In the genomic region with DNA sequence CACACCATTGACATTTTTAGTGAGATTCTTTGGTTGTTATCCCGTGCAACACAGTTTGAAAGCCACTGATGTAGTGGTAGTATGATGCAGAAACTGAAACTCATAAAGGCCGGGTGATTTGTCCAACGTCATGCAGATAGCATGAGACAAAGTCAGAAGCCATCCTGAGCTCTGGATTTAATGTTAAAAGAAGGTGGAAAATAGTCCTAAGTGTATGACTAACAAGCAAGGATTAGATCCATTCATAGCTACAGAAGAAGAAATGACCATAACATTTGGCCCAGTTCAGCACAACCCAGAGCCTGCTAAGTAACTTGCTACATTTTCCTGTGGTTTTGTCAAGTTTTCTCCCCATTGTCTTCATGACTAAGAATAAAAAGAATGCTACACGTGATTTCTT, we compare ENCODE assay signal across 18 cellular contexts.
DNase-seq lines count a peak whose midpoint lies in the region; ATAC-seq, FAIRE-seq and TF ChIP-seq lines count a peak whose summit lies in the region.
"Had no signal": no experiment of that assay in that cellular context is flagged by ENCODE, and none has a peak within 500 bp of the region (broad histone marks: within the 10 kb centered on the region; RNA-seq: fewer than 3 reads in every experiment).

No MANE protein-coding gene starts in this region.

- no peaks in the 10 kb centered on the region for H3K36me3 ChIP-seq in GM12878 (ENCODE audit: control insufficient read depth in 2 of 2, insufficient read depth in 2 of 2, low read length in 1 of 2)

- SMC1A ChIA-PET in GM12878 (lab: Charles Lee; ENCODE audit: uncharacterized antibody, unreplicated experiment) = interaction anchor here (1.3 kb wide), 1 partner anchor 54 kb away, joined by 5 read pairs; no protein-coding TSS in a partner anchor

- in situ Hi-C loops in GM12878 (cut with MboI) = no loop called here

- no TSS peak for BruUV-seq in GM12878 (replicated peaks; lab: Mats Ljungman, UMichigan)

- DNase-seq in AG09319 (ENCODE audit: extremely low read depth, low read depth) (peak; percentile 34), HT1080 (ENCODE audit: low read depth) (peak; percentile 55), GM12878 (ENCODE audit: low read depth, low spot score) (no peak), myocyte (ENCODE audit: low read depth) (peak; percentile 42), cerebellum (ENCODE audit: low spot score) (no peak), RCC 7860 (ENCODE audit: low spot score) (no peak), hepatic stellate cell (ENCODE audit: low spot score) (no peak)
- DNase-seq: ACHN; activated CD4-positive, alpha-beta T cell treated with anti-CD3 and anti-CD28 coated beads, Interleukin-2, amount 50 U/mL, for 48 hours; activated T-cell treated with anti-CD3 and anti-CD28 coated beads, Interleukin-2, amount 50 U/mL, for 4 hours; central memory CD4-positive, alpha-beta T cell; islet precursor cell; NCI-H1092 had no signal

- H4K20me1 ChIP-seq in GM12878 (ENCODE audit: control insufficient read depth, insufficient read depth) = no peaks in the 10 kb centered on the region

- H3K79me2 ChIP-seq in GM12878 (ENCODE audit: control insufficient read depth, insufficient read depth, low read length) = no peaks in the 10 kb centered on the region

- no peak for TF ChIP-seq RAD21 in GM12878 (IDR thresholded peaks at IDR 0.05; ENCODE audit: insufficient read depth, low read depth, low read length)

- no peaks in the 10 kb centered on the region for H3K9me3 ChIP-seq in GM12878 (replicated peaks; ENCODE audit: control insufficient read depth, insufficient read depth, low read length)

- TF ChIP-seq POLR2A in GM12878 (IDR thresholded peaks at IDR 0.05; ENCODE audit: low read depth, low read length) = no peak

- POLR2A ChIA-PET in GM12878 (lab: Charles Lee) = no interaction called here

- no peak for TF ChIP-seq EP300 in GM12878 (IDR thresholded peaks at IDR 0.05; ENCODE audit: borderline replicate concordance in 1 of 2, control insufficient read depth in 1 of 2, low read depth in 2 of 2, low read length in 2 of 2)

- RAD21 ChIA-PET in GM12878 (lab: Charles Lee; ENCODE audit: unreplicated experiment) = no interaction called here

- no peak overlapping the region for H3K4me2 ChIP-seq in GM12878 (ENCODE audit: control insufficient read depth, insufficient read depth)

- H3K27ac ChIP-seq in GM12878 (ENCODE audit: control insufficient read depth, insufficient read depth) = no peak overlapping the region

- ATAC-seq in GM12878 = peak; percentile 45; the same call in 2 of the 3 replicates
- no peak for ATAC-seq in HG02610 (IDR thresholded peaks at IDR 0.05; ENCODE audit: unreplicated experiment)
- ATAC-seq: activated T-cell treated with anti-CD3 and anti-CD28 coated beads, Interleukin-2, amount 50 U/mL, for 4 hours had no signal

- no peaks in the 10 kb centered on the region for H3K4me1 ChIP-seq in GM12878 (ENCODE audit: control insufficient read depth, insufficient read depth, low read length)

- WGBS in GM12878 (ENCODE audit: insufficient coverage, insufficient replicate concordance, low lambda C conversion rate, missing lambda C conversion rate) = 1% methylated on average over 4 of the region's 4 CpGs

- no peaks in the 10 kb centered on the region; a peak in 1 of 4 replicates for H3K27me3 ChIP-seq in GM12878 (replicated peaks in 1 of 2; ENCODE audit: control insufficient read depth in 2 of 2, insufficient read depth in 2 of 2, low read length in 1 of 2)

- intact Hi-C loops in GM12878 (cut with micrococcal nuclease; ENCODE audit: unreplicated experiment) = no loop called here

- H3K4me3 ChIP-seq in GM12878 = no peak overlapping the region
- H3K4me3 ChIP-seq: skin epidermis had no signal

- H2AFZ ChIP-seq in GM12878 (ENCODE audit: control insufficient read depth, low read depth, low read length) = no peak overlapping the region

- no peak overlapping the region for H3K9ac ChIP-seq in GM12878 (ENCODE audit: control insufficient read depth, insufficient read depth, low read length)

- CTCF ChIA-PET in GM12878 (lab: Yijun Ruan, JAX) = interaction anchor here (1.3 to 1.6 kb wide), 3 partner anchors 12 to 54 kb away, joined by 3 to 5 read pairs (median 3); no protein-coding TSS in a partner anchor

- TF ChIP-seq CTCF in AG09319 (IDR thresholded peaks at IDR 0.05; ENCODE audit: low read depth, low read length) = no peak
- no peak for TF ChIP-seq CTCF in GM12878 (IDR thresholded peaks at IDR 0.05 in 2 of 3, conservative IDR thresholded peaks at IDR 0.05 in 1 of 3; ENCODE audit: control insufficient read depth in 2 of 3, extremely low read depth in 1 of 3, insufficient read depth in 1 of 3, low read depth in 3 of 3, low read length in 3 of 3)

- FAIRE-seq in GM12878 (lab: Jason Lieb, UNC) (no peak), RCC 7860 (lab: Jason Lieb, UNC) (no peak)
- FAIRE-seq: H1, TTC549, urothelium cell line had no signal

TF ChIP-seq in GM12878, 131 proteins besides CTCF, POLR2A, EP300 and RAD21:
- no peak for TF ChIP-seq EZH2 (IDR thresholded peaks at IDR 0.05; ENCODE audit: borderline replicate concordance, control insufficient read depth, low read depth, low read length)
- TF ChIP-seq TARDBP (IDR thresholded peaks at IDR 0.05; ENCODE audit: borderline replicate concordance) = no peak
- TF ChIP-seq HDGF (IDR thresholded peaks at IDR 0.05) = no peak
- TF ChIP-seq LARP7 (IDR thresholded peaks at IDR 0.05) = no peak
- no peak for TF ChIP-seq POU2F2 (IDR thresholded peaks at IDR 0.05; ENCODE audit: borderline replicate concordance, low read depth, low read length)
- TF ChIP-seq IKZF1 (conservative IDR thresholded peaks at IDR 0.05) = no peak
- TF ChIP-seq SPI1 (IDR thresholded peaks at IDR 0.05; ENCODE audit: borderline replicate concordance, insufficient read depth, low read depth, low read length) = no peak
- no peak for TF ChIP-seq CHD4 (IDR thresholded peaks at IDR 0.05)
- no peak for TF ChIP-seq HCFC1 (IDR thresholded peaks at IDR 0.05; ENCODE audit: low read length)
- TF ChIP-seq WRNIP1 (IDR thresholded peaks at IDR 0.05; ENCODE audit: borderline replicate concordance, low read depth, low read length) = no peak
- TF ChIP-seq RCOR1 (conservative IDR thresholded peaks at IDR 0.05; ENCODE audit: low read depth, low read length) = no peak
- TF ChIP-seq SRF (IDR thresholded peaks at IDR 0.05; ENCODE audit: low read depth in 2 of 2, low read length in 2 of 2) = no peak

Comparison
In these comparisons a context has a peak if more than half of its experiments do, and no peak if none do; other contexts are left out.
1. DNase-seq: peak in AG09319 (single experiment), HT1080 (single experiment) and myocyte (single experiment); none in GM12878 (single experiment), cerebellum (single experiment), RCC 7860 (single experiment) and hepatic stellate cell (single experiment).